In the genomic region with DNA sequence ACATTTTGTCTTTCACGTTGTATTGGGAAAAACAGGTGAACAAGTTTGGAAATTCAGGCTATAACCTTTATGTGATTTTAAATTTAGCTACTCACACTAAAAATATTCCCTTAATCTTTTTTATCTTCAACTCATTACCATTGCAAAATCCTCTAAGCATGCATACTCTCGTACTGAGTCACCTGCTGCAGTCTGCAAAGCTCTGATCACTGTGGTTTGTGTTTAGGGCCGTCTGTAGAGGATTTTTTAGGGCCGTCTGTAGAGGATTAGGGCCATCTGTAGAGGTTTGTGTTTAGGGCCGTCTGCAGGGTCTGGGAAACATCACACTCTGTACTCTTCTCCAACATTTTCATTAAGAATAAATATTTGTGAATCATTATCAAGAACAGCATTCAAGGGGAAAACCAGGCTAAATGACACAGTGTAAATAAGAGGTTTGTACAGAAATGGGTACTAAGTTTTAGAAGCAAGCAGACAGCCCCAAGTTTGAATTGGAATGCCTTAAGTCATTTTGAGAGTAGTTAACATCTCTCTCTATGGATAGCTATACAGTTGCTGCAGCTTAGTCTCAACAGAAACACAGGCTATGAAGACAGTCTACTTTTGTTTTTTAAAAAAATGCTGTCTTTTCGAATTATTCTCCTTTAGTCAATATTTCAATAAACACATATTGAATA, we compare ENCODE assay signal across 10 cellular contexts.
A peak's percentile ranks its signal among the peaks of the same experiment; 100 is the strongest.
DNase-seq lines count a peak whose midpoint lies in the region; ATAC-seq, FAIRE-seq and TF ChIP-seq lines count a peak whose summit lies in the region.
"Had no signal": no experiment of that assay in that cellular context is flagged by ENCODE, and none has a peak within 500 bp of the region (broad histone marks: within the 10 kb centered on the region; RNA-seq: fewer than 3 reads in every experiment).

No MANE protein-coding gene starts in this region.

- H3K4me1 Mint-ChIP-seq in endothelial cell (ENCODE audit: unreplicated experiment) = no peaks in the 10 kb centered on the region

- TF ChIP-seq POLR2A in A549 (IDR thresholded peaks at IDR 0.05; ENCODE audit: low read length) = no peak

- FAIRE-seq in A549 (lab: Jason Lieb, UNC) (no peak), GM19239 (lab: Jason Lieb, UNC) (no peak)

- no peak overlapping the region for H3K4me3 Mint-ChIP-seq in endothelial cell (ENCODE audit: unreplicated experiment)

- H3K36me3 Mint-ChIP-seq in endothelial cell (ENCODE audit: low read depth, unreplicated experiment) = no peaks in the 10 kb centered on the region
- H3K36me3 Mint-ChIP-seq: activated naive CD4-positive, alpha-beta T cell treated with anti-CD3 and anti-CD28 coated beads, Interleukin-2, amount 50 U/mL, for 72 hours had no signal

- POLR2A ChIA-PET in A549 (lab: Yijun Ruan, JAX) = no interaction called here

- DNase-seq in A549 (ENCODE audit: low read depth in 1 of 2, low spot score in 1 of 2) (peak in 1 of 2 experiments; percentile 2), NOMO-1 treated with DMSO at 0.1 percent for 48 hours (lab: John Stamatoyannopoulos, UW; ENCODE audit: unreplicated experiment) (peak; percentile 67), glomerular visceral epithelial cell (ENCODE audit: extremely low spot score) (peak; percentile 82), endothelial cell (ENCODE audit: low spot score) (no peak), GM19239 (ENCODE audit: insufficient read length, low spot score) (no peak)
- no peak for DNase-seq in stimulated activated CD4-positive, alpha-beta T cell treated with anti-CD3 and anti-CD28 coated beads, Interleukin-1b, Interleukin-23, amount 100 ng/mL, for 48 hours

- no peak overlapping the region for H3K4me3 ChIP-seq in A549

- H3K9me3 Mint-ChIP-seq in endothelial cell (ENCODE audit: unreplicated experiment) = no peaks in the 10 kb centered on the region
- H3K9me3 Mint-ChIP-seq: activated naive CD4-positive, alpha-beta T cell treated with anti-CD3 and anti-CD28 coated beads, Interleukin-2, amount 50 U/mL, for 72 hours had no signal

- H3K27ac ChIP-seq in A549 = no peak overlapping the region
- H3K27ac ChIP-seq: C4-2B had no signal

- H3K9me3 ChIP-seq in A549 = no peaks in the 10 kb centered on the region

- peak; percentile 50 to 82; a peak in 4 of 6 replicates for ATAC-seq in A549
- peak; percentile 75 for ATAC-seq in GM21723 (IDR thresholded peaks at IDR 0.05; ENCODE audit: unreplicated experiment)
- ATAC-seq in HG03097 (IDR thresholded peaks at IDR 0.05; ENCODE audit: low FRiP score, unreplicated experiment) = no peak
- ATAC-seq: activated naive CD4-positive, alpha-beta T cell treated with anti-CD3 and anti-CD28 coated beads, Interleukin-2, amount 50 U/mL, for 72 hours had no signal

- H3K4me1 ChIP-seq in A549 = no peaks in the 10 kb centered on the region

- TF ChIP-seq CTCF in A549 (IDR thresholded peaks at IDR 0.05) (no peak), endothelial cell (IDR thresholded peaks at IDR 0.05; ENCODE audit: unreplicated experiment) (no peak)

- 4% methylated on average over 6 of the region's 6 CpGs for WGBS in A549 (ENCODE audit: missing lambda C conversion rate)

- H3K27ac Mint-ChIP-seq in endothelial cell (ENCODE audit: unreplicated experiment) = no peak overlapping the region
- H3K27ac Mint-ChIP-seq: activated naive CD4-positive, alpha-beta T cell treated with anti-CD3 and anti-CD28 coated beads, Interleukin-2, amount 50 U/mL, for 72 hours had no signal

- 0 out of 3 replicates have a peak overlapping the region, but pooled peaks have one; percentile 22 for H3K4me2 ChIP-seq in A549

- no peak for TF ChIP-seq EP300 in A549 (IDR thresholded peaks at IDR 0.05)

- H3K27me3 Mint-ChIP-seq in endothelial cell (ENCODE audit: unreplicated experiment) = no peaks in the 10 kb centered on the region

- TF ChIP-seq RAD21 in A549 (conservative IDR thresholded peaks at IDR 0.05 in 1 of 2, IDR thresholded peaks at IDR 0.05 in 1 of 2) = no peak

- CTCF ChIA-PET in A549 (lab: Yijun Ruan, JAX) = interaction anchor here (1.2 kb wide), 1 partner anchor 12 kb away, joined by 3 read pairs; no protein-coding TSS in a partner anchor

TF ChIP-seq in A549, 52 proteins besides CTCF, POLR2A, EP300 and RAD21:
- TF ChIP-seq JUNB (IDR thresholded peaks at IDR 0.05) (0 out of 2 replicates have a peak, but pooled peaks have one; percentile 12), TFCP2L1 (CRISPR knock-in tag; IDR thresholded peaks at IDR 0.05) (no peak)

Comparison
In these comparisons a context has a peak if more than half of its experiments do, and no peak if none do; other contexts are left out.
1. DNase-seq: peak in NOMO-1 treated with DMSO at 0.1 percent for 48 hours (single experiment) and glomerular visceral epithelial cell (single experiment); none in endothelial cell (single experiment), GM19239 (single experiment) and stimulated activated CD4-positive, alpha-beta T cell treated with anti-CD3 and anti-CD28 coated beads, Interleukin-1b, Interleukin-23, amount 100 ng/mL, for 48 hours (single experiment).